ENCODE assay signal across 12 cellular contexts in the genomic region with DNA sequence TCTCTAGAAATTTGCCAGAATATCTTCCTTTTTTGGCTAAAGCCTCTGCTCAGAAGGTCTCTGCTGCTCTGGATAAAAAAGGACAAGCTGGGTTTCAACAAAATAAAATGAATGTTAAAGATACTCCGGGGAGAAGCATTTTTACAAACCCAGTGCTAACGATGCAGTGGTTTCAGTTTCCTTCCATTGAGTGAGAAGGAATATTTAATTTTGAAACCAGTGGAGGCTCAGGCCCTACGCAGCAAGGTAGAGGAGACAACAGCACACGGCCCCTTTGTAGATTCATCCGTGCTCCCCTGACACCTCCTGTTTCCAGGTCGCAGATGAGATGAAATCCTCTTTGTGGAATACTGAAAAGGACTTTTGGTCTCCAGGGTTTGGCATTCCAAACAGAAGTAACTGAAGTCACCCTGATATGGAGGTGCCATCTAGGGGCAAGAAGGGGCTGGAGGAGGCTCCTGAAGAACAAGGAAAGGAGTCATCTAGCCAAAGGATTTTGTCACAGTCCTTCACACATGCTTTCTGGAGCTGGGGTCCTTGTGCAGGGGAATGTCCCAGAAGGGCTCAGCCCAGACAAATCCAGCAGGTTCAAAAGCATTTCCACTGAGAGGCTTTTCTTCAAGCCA.
DNase-seq lines count a peak whose midpoint lies in the region; ATAC-seq and TF ChIP-seq lines count a peak whose summit lies in the region.
"Had no signal": no experiment of that assay in that cellular context is flagged by ENCODE, and none has a peak within 500 bp of the region (broad histone marks: within the 10 kb centered on the region; RNA-seq: fewer than 3 reads in every experiment).

No MANE protein-coding gene starts in this region.

- ATAC-seq in HCT116 (peak; percentile 53), left lung (peak; percentile 25), GM21576 (IDR thresholded peaks at IDR 0.05; ENCODE audit: unreplicated experiment) (no peak), GM21381 (IDR thresholded peaks at IDR 0.05; ENCODE audit: unreplicated experiment) (no peak)
- ATAC-seq: activated CD4-positive, alpha-beta T cell treated with anti-CD3 and anti-CD28 coated beads for 36 hours had no signal

- intact Hi-C loops in HCT116 (cut with micrococcal nuclease) (loop anchor here (5.0 kb wide), 1 partner anchor 242 kb away; the partner anchor contains the start of gene OLFML3), left lung (cut with DNase I) (no loop called here)

- no peak for TF ChIP-seq POLR2A in HCT116 (IDR thresholded peaks at IDR 0.05; ENCODE audit: borderline replicate concordance, extremely low read depth, insufficient read depth, insufficient read length)

- H3K4me1 ChIP-seq in HCT116 (ENCODE audit: control insufficient read depth in 1 of 2, insufficient read depth in 2 of 2, low read length in 2 of 2) = no peaks in the 10 kb centered on the region
- peaks cover 0 to 5% of the 10 kb centered on the region in 2 donors for H3K4me1 ChIP-seq in left lung
- H3K4me1 ChIP-seq: Caco-2, suprapubic skin had no signal

- no peaks in the 10 kb centered on the region for H4K20me1 ChIP-seq in HCT116 (ENCODE audit: insufficient read depth)

- H3K36me3 ChIP-seq in HCT116 (ENCODE audit: control insufficient read depth in 1 of 2, insufficient read depth in 2 of 2, low read length in 2 of 2) (no peaks in the 10 kb centered on the region), left lung (no peaks in the 10 kb centered on the region)
- H3K36me3 ChIP-seq: suprapubic skin had no signal

- H3K4me2 ChIP-seq in HCT116 (ENCODE audit: low read length) = no peak overlapping the region

- no peaks in the 10 kb centered on the region for H3K9me2 ChIP-seq in HCT116 (ENCODE audit: insufficient read depth)

- in situ Hi-C loops in astrocyte of the spinal cord (cut with HindIII; ENCODE audit: low sequenced_read_pairs) = no loop called here
- in situ Hi-C loops in ACHN (cut with HindIII; ENCODE audit: low pct_ligation_motif_present, low pct_unique_long_range_greater_than_20kb, low sequenced_read_pairs) = no loop called here

- CTCF ChIA-PET in HCT116 (lab: Charles Lee) = no interaction called here

- TF ChIP-seq RAD21 in HCT116 (IDR thresholded peaks at IDR 0.05; ENCODE audit: low read depth) = peak; percentile 56

- RAD21 ChIA-PET in HCT116 (lab: Charles Lee; ENCODE audit: low non-redundant PET in 1 of 2, low total read pairs in 2 of 2, uncharacterized antibody in 2 of 2, unreplicated experiment in 2 of 2) = no interaction called here

- H3K79me2 ChIP-seq in HCT116 (ENCODE audit: insufficient read depth, low read length) = no peaks in the 10 kb centered on the region

- no peak overlapping the region for H3K4me3 ChIP-seq in HCT116 (replicated peaks in 1 of 2; ENCODE audit: low read depth in 1 of 2, low read length in 2 of 2)
- no peak overlapping the region for H3K4me3 ChIP-seq in astrocyte of the spinal cord (ENCODE audit: low read depth, low read length)
- H3K4me3 ChIP-seq in left lung = no peak overlapping the region
- H3K4me3 ChIP-seq: skin epidermis, suprapubic skin had no signal

- H3K27ac ChIP-seq in HCT116 (ENCODE audit: low read depth, low read length) = no peak overlapping the region
- no peak overlapping the region for H3K27ac ChIP-seq in left lung
- H3K27ac ChIP-seq: suprapubic skin had no signal

- POLR2A ChIA-PET in HCT116 (lab: Charles Lee) = no interaction called here

- H2AFZ ChIP-seq in HCT116 (ENCODE audit: low read depth, low read length, poor library complexity, severe bottlenecking) = no peak overlapping the region

- H3K9me3 ChIP-seq in HCT116 (ENCODE audit: control insufficient read depth in 1 of 2, insufficient read depth in 1 of 2, low read depth in 1 of 2, low read length in 2 of 2) (no peaks in the 10 kb centered on the region), left lung (no peaks in the 10 kb centered on the region)
- H3K9me3 ChIP-seq: Caco-2, suprapubic skin had no signal

- TF ChIP-seq CTCF in HCT116 (IDR thresholded peaks at IDR 0.05 in 2 of 3, conservative IDR thresholded peaks at IDR 0.05 in 1 of 3; ENCODE audit: borderline replicate concordance in 1 of 3, insufficient read depth in 1 of 3, low read depth in 2 of 3, low read length in 2 of 3) (peak in 2 of 3 experiments; percentile 16 to 17; a peak in 1 of 6 replicates), astrocyte of the spinal cord (IDR thresholded peaks at IDR 0.05; ENCODE audit: low read depth, low read length) (peak; percentile 29), left lung (IDR thresholded peaks at IDR 0.05) (no peak)

- DNase-seq in A172 (ENCODE audit: low spot score) (peak; percentile 17), HCT116 (ENCODE audit: low read depth, low spot score) (no peak), astrocyte of the spinal cord (ENCODE audit: low read depth, low spot score) (peak; percentile 8), left lung (no peak), ACHN (no peak), SW 1271 (lab: John Stamatoyannopoulos, UW) (no peak)
- DNase-seq: activated CD4-positive, alpha-beta T cell treated with anti-CD3 and anti-CD28 coated beads for 36 hours had no signal

- peaks cover 34% of the 10 kb centered on the region for H3K27me3 ChIP-seq in HCT116 (ENCODE audit: insufficient read depth, low read length)
- peaks cover 0 to 1% of the 10 kb centered on the region in 2 donors for H3K27me3 ChIP-seq in left lung
- H3K27me3 ChIP-seq: suprapubic skin had no signal

- no TSS peak for BruUV-seq in HCT116 (replicated peaks; lab: Mats Ljungman, UMichigan)

- H3K9ac ChIP-seq in HCT116 (ENCODE audit: low read length) = no peak overlapping the region

TF ChIP-seq in HCT116, 20 proteins besides CTCF, POLR2A, EP300 and RAD21:
- no peak for TF ChIP-seq ZFX (IDR thresholded peaks at IDR 0.05)
- TF ChIP-seq YY1 (IDR thresholded peaks at IDR 0.05; ENCODE audit: extremely low read depth, insufficient replicate concordance, low read depth, low read length) = no peak
- no peak for TF ChIP-seq ATF3 (IDR thresholded peaks at IDR 0.05)

Comparison
In these comparisons a context has a peak if more than half of its experiments do, and no peak if none do; other contexts are left out.
1. DNase-seq: peak in A172 (single experiment) and astrocyte of the spinal cord (single experiment); none in HCT116 (single experiment), left lung (0 of 2), ACHN (single experiment) and SW 1271 (0 of 2).
2. ATAC-seq: peak in HCT116 (single experiment) and left lung (single experiment); none in GM21576 (single experiment) and GM21381 (single experiment).
3. CTCF ChIP-seq: peak in HCT116 (2 of 3) and astrocyte of the spinal cord (single experiment); none in left lung (0 of 2).